Comparison of ENCODE assay signal across 1 cellular context in the genomic region with DNA sequence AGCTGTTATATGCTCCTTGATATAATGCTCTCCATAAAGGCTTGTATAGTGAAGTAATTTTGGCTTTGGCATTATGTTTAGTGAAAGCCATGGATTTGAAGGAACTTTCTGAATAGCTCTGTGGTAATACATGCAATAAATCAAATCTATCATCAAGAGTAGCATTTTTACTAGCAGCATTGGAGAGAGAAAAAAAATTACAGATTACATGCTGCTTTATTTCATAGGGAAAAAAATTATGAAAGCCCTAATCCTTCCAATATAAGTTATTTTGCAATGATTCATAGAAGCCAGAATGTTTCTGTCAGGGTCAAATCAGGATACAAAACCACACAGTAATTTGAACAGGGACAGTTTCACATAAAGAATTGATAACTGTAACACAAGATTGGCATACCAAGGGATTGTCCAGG.
TF ChIP-seq lines count a peak whose summit lies in the region.

No MANE protein-coding gene starts in this region.

TF ChIP-seq in SK-N-SH, 30 proteins besides CTCF, POLR2A, EP300 and RAD21 (continued from another document):
- TF ChIP-seq ELF1 (IDR thresholded peaks at IDR 0.05): peak; percentile 35; the same call in 1 of the 2 replicates
- TF ChIP-seq TEAD4 (IDR thresholded peaks at IDR 0.05; ENCODE audit: borderline replicate concordance, insufficient read depth): peak; percentile 88; the same call in 1 of the 2 replicates
- TF ChIP-seq, protein P1, sequence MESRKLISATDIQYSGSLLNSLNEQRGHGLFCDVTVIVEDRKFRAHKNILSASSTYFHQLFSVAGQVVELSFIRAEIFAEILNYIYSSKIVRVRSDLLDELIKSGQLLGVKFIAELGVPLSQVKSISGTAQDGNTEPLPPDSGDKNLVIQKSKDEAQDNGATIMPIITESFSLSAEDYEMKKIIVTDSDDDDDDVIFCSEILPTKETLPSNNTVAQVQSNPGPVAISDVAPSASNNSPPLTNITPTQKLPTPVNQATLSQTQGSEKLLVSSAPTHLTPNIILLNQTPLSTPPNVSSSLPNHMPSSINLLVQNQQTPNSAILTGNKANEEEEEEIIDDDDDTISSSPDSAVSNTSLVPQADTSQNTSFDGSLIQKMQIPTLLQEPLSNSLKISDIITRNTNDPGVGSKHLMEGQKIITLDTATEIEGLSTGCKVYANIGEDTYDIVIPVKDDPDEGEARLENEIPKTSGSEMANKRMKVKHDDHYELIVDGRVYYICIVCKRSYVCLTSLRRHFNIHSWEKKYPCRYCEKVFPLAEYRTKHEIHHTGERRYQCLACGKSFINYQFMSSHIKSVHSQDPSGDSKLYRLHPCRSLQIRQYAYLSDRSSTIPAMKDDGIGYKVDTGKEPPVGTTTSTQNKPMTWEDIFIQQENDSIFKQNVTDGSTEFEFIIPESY (IDR thresholded peaks at IDR 0.05; ENCODE audit: borderline replicate concordance, low read depth): no peak
- TF ChIP-seq YY1 (IDR thresholded peaks at IDR 0.05; ENCODE audit: low read depth): no peak
- no peak for TF ChIP-seq TAF1 (IDR thresholded peaks at IDR 0.05; ENCODE audit: borderline replicate concordance, low read depth, low read length)
- TF ChIP-seq, protein P2, sequence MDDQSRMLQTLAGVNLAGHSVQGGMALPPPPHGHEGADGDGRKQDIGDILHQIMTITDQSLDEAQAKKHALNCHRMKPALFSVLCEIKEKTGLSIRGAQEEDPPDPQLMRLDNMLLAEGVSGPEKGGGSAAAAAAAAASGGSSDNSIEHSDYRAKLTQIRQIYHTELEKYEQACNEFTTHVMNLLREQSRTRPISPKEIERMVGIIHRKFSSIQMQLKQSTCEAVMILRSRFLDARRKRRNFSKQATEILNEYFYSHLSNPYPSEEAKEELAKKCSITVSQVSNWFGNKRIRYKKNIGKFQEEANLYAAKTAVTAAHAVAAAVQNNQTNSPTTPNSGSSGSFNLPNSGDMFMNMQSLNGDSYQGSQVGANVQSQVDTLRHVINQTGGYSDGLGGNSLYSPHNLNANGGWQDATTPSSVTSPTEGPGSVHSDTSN (IDR thresholded peaks at IDR 0.05): peak; percentile 87
- TF ChIP-seq, protein P3, sequence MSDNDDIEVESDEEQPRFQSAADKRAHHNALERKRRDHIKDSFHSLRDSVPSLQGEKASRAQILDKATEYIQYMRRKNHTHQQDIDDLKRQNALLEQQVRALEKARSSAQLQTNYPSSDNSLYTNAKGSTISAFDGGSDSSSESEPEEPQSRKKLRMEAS (IDR thresholded peaks at IDR 0.05; ENCODE audit: low read depth): no peak
- peak; percentile 42 for TF ChIP-seq FOSL2 (IDR thresholded peaks at IDR 0.05; ENCODE audit: borderline replicate concordance, low read depth)
- no peak for TF ChIP-seq RCOR1 (IDR thresholded peaks at IDR 0.05; ENCODE audit: low read length)
- TF ChIP-seq GATA2 (CRISPR knock-in tag; IDR thresholded peaks at IDR 0.05): no peak
- no peak for TF ChIP-seq RFX5 (IDR thresholded peaks at IDR 0.05; ENCODE audit: low read length)
- TF ChIP-seq, protein P4, sequence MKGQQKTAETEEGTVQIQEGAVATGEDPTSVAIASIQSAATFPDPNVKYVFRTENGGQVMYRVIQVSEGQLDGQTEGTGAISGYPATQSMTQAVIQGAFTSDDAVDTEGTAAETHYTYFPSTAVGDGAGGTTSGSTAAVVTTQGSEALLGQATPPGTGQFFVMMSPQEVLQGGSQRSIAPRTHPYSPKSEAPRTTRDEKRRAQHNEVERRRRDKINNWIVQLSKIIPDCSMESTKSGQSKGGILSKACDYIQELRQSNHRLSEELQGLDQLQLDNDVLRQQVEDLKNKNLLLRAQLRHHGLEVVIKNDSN (IDR thresholded peaks at IDR 0.05; ENCODE audit: borderline replicate concordance, low read depth): no peak
- TF ChIP-seq, protein P5, sequence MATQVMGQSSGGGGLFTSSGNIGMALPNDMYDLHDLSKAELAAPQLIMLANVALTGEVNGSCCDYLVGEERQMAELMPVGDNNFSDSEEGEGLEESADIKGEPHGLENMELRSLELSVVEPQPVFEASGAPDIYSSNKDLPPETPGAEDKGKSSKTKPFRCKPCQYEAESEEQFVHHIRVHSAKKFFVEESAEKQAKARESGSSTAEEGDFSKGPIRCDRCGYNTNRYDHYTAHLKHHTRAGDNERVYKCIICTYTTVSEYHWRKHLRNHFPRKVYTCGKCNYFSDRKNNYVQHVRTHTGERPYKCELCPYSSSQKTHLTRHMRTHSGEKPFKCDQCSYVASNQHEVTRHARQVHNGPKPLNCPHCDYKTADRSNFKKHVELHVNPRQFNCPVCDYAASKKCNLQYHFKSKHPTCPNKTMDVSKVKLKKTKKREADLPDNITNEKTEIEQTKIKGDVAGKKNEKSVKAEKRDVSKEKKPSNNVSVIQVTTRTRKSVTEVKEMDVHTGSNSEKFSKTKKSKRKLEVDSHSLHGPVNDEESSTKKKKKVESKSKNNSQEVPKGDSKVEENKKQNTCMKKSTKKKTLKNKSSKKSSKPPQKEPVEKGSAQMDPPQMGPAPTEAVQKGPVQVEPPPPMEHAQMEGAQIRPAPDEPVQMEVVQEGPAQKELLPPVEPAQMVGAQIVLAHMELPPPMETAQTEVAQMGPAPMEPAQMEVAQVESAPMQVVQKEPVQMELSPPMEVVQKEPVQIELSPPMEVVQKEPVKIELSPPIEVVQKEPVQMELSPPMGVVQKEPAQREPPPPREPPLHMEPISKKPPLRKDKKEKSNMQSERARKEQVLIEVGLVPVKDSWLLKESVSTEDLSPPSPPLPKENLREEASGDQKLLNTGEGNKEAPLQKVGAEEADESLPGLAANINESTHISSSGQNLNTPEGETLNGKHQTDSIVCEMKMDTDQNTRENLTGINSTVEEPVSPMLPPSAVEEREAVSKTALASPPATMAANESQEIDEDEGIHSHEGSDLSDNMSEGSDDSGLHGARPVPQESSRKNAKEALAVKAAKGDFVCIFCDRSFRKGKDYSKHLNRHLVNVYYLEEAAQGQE (IDR thresholded peaks at IDR 0.05; ENCODE audit: low read depth, low read length): no peak
- TF ChIP-seq SMC3 (IDR thresholded peaks at IDR 0.05; ENCODE audit: low read depth, low read length): no peak
